ENCODE assay signal across 8 cellular contexts in genomic region chr10:92848037-92848440, GRCh38. TPM values are rescaled to one million over a fixed set of nuclear protein-coding genes. Genes with fewer than 3 reads are reported as not detected.
DNase-seq lines count a peak whose midpoint lies in the region; ATAC-seq lines count a peak whose summit lies in the region.

No MANE protein-coding gene starts in this region.

- H3K9me3 ChIP-seq in thymus (ENCODE audit: control insufficient read depth) = no peaks in the 10 kb centered on the region

- WGBS in thymus = 4% methylated on average over 32 of the region's 32 CpGs

- H3K4me3 ChIP-seq in thymus (ENCODE audit: low read length) = peak overlapping the region; percentile 91

- DNase-seq in stimulated activated CD8-positive, alpha-beta memory T cell treated with anti-CD3 and anti-CD28 coated beads, Interleukin-12 subunit alpha, Interleukin-12 subunit beta, amount 100 ng/mL, for 24 hours (ENCODE audit: extremely low read depth) = peak; percentile 59
- no peak for DNase-seq in stimulated activated CD8-positive, alpha-beta memory T cell treated with anti-CD3 and anti-CD28 coated beads, Interleukin-4, amount 100 ng/mL, for 48 hours
- DNase-seq in activated naive CD4-positive, alpha-beta T cell treated with anti-CD3 and anti-CD28 coated beads, Interleukin-2, amount 50 U/mL, for 72 hours (ENCODE audit: low spot score in 2 of 2) = no peak
- no peak for DNase-seq in activated gamma-delta T cell (lab: John Stamatoyannopoulos, UW)
- DNase-seq in globus pallidus (ENCODE audit: low spot score) = no peak
- no peak for DNase-seq in NCI-H2029 (lab: John Stamatoyannopoulos, UW)

- H3K36me3 ChIP-seq in thymus (ENCODE audit: control insufficient read depth, insufficient read depth) = no peaks in the 10 kb centered on the region

- H3K9me3 Mint-ChIP-seq in activated naive CD4-positive, alpha-beta T cell treated with anti-CD3 and anti-CD28 coated beads, Interleukin-2, amount 50 U/mL, for 72 hours = no peaks in the 10 kb centered on the region

- peak overlapping the region; percentile 69 to 84 for H3K27ac Mint-ChIP-seq in activated naive CD4-positive, alpha-beta T cell treated with anti-CD3 and anti-CD28 coated beads, Interleukin-2, amount 50 U/mL, for 72 hours

- H3K27me3 ChIP-seq in layer of hippocampus (ENCODE audit: control insufficient read depth, insufficient read depth, low read length) = no peaks in the 10 kb centered on the region
- no peaks in the 10 kb centered on the region for H3K27me3 ChIP-seq in thymus (ENCODE audit: control insufficient read depth, insufficient read depth)

- H3K4me1 ChIP-seq in thymus (ENCODE audit: control insufficient read depth, insufficient read depth, low read length) = peaks cover 3% of the 10 kb centered on the region

- ATAC-seq in activated naive CD4-positive, alpha-beta T cell treated with anti-CD3 and anti-CD28 coated beads, Interleukin-2, amount 50 U/mL, for 72 hours = peak; percentile 63 to 66

- H3K36me3 Mint-ChIP-seq in activated naive CD4-positive, alpha-beta T cell treated with anti-CD3 and anti-CD28 coated beads, Interleukin-2, amount 50 U/mL, for 72 hours = peaks cover 0 to 5% of the 10 kb centered on the region in 2 donors

- peak overlapping the region; percentile 39 for H3K27ac ChIP-seq in layer of hippocampus (ENCODE audit: low read depth, low read length)
- H3K27ac ChIP-seq in thymus (ENCODE audit: low read depth) = peak overlapping the region; percentile 57

RNA-seq across cellular contexts. Expression of gene EXOC6, which starts 0.3 kb away (rescaled TPM):
- total RNA-seq in activated naive CD4-positive, alpha-beta T cell treated with anti-CD3 and anti-CD28 coated beads, Interleukin-2, amount 50 U/mL, for 72 hours = 10 to 100 TPM; 12.1 to 17.6 TPM
- polyA plus RNA-seq in thymus = 10.6 TPM
